ENCODE assay signal across 24 cellular contexts in genomic region chr5:177093082-177093712, GRCh38. TPM values are rescaled to one million over a fixed set of nuclear protein-coding genes. Genes with fewer than 3 reads are reported as not detected.
"Had no signal": no experiment of that assay in that cellular context is flagged by ENCODE, and none has a peak within 500 bp of the region (broad histone marks: within the 10 kb centered on the region; RNA-seq: fewer than 3 reads in every experiment).

No MANE protein-coding gene starts in this region.

- H3K4me1 Mint-ChIP-seq: immature natural killer cell; stimulated activated memory B cell treated with anti-CD40 and anti-IgM and Interleukin-4, amounts not matched to agents 10 μg/mL and 1 μg/mL and 100 μg/mL, for 72 hours had no signal

- H3K9me3 Mint-ChIP-seq: effector memory CD8-positive, alpha-beta T cell; memory B cell; naive thymus-derived CD4-positive, alpha-beta T cell; nephron; neural progenitor cell; stimulated activated memory B cell treated with anti-CD40 and anti-IgM and Interleukin-4, amounts not matched to agents 10 μg/mL and 1 μg/mL and 100 μg/mL, for 72 hours had no signal

- H3K9me3 ChIP-seq: ovary, sigmoid colon, testis, tibial artery, upper lobe of left lung had no signal

- H3K27ac Mint-ChIP-seq: effector memory CD8-positive, alpha-beta T cell; immature natural killer cell; memory B cell; naive thymus-derived CD4-positive, alpha-beta T cell; neural progenitor cell; stimulated activated memory B cell treated with anti-CD40 and anti-IgM and Interleukin-4, amounts not matched to agents 10 μg/mL and 1 μg/mL and 100 μg/mL, for 72 hours had no signal

- DNase-seq: cortex of kidney; effector memory CD8-positive, alpha-beta T cell; hypothalamus; immature natural killer cell; islet precursor cell; left ventricle myocardium superior; midbrain; naive thymus-derived CD4-positive, alpha-beta T cell; nucleus accumbens; posterior cingulate gyrus; retina; sigmoid colon; stimulated activated CD4-positive, alpha-beta T cell treated with anti-CD3 and anti-CD28 coated beads, Interleukin-4, amount 100 ng/mL, for 4 hours; stimulated activated naive CD8-positive, alpha-beta T cell treated with anti-CD3 and anti-CD28 coated beads, Interleukin-15, Interleukin-2, amounts not matched to agents 100 U/mL and 50 U/mL, for 24 hours; substantia nigra; testis; tibial artery; upper lobe of left lung had no signal

- H3K4me3 ChIP-seq: lung, neural progenitor cell, ovary, sigmoid colon, testis, tibial artery, upper lobe of left lung had no signal

- H3K36me3 Mint-ChIP-seq: immature natural killer cell; naive thymus-derived CD4-positive, alpha-beta T cell; neural progenitor cell; stimulated activated memory B cell treated with anti-CD40 and anti-IgM and Interleukin-4, amounts not matched to agents 10 μg/mL and 1 μg/mL and 100 μg/mL, for 72 hours had no signal

- H3K4me3 Mint-ChIP-seq: effector memory CD8-positive, alpha-beta T cell; immature natural killer cell; memory B cell; naive thymus-derived CD4-positive, alpha-beta T cell; nephron; neural progenitor cell; stimulated activated memory B cell treated with anti-CD40 and anti-IgM and Interleukin-4, amounts not matched to agents 10 μg/mL and 1 μg/mL and 100 μg/mL, for 72 hours had no signal

- H3K27me3 ChIP-seq: neural progenitor cell, ovary, testis, upper lobe of left lung had no signal

- H3K9ac ChIP-seq: neural progenitor cell had no signal

- H3K36me3 ChIP-seq: neural progenitor cell, ovary, sigmoid colon, tibial artery, upper lobe of left lung had no signal

- H3K27ac ChIP-seq: neural progenitor cell, ovary, testis, tibial artery had no signal

- H3K27me3 Mint-ChIP-seq: stimulated activated memory B cell treated with anti-CD40 and anti-IgM and Interleukin-4, amounts not matched to agents 10 μg/mL and 1 μg/mL and 100 μg/mL, for 72 hours had no signal

- H3K4me2 ChIP-seq: neural progenitor cell had no signal

- ATAC-seq: effector memory CD8-positive, alpha-beta T cell; left ventricle myocardium superior; naive thymus-derived CD4-positive, alpha-beta T cell; stimulated activated memory B cell treated with anti-CD40 and anti-IgM and Interleukin-4, amounts not matched to agents 10 μg/mL and 1 μg/mL and 100 μg/mL, for 72 hours; stimulated activated naive CD8-positive, alpha-beta T cell treated with anti-CD3 and anti-CD28 coated beads, Interleukin-15, Interleukin-2, amounts not matched to agents 100 U/mL and 50 U/mL, for 24 hours had no signal

- H2AFZ ChIP-seq: neural progenitor cell had no signal

RNA-seq across cellular contexts. Expression of gene FGFR4, which starts 6.5 kb away (rescaled TPM):
- polyA plus RNA-seq: immature natural killer cell had no signal
